Comparison of ENCODE assay signal across 15 cellular contexts in genomic region chr14:101721111-101721510, GRCh38. TPM values are rescaled to one million over a fixed set of nuclear protein-coding genes. Genes with fewer than 3 reads are reported as not detected.
DNase-seq lines count a peak whose midpoint lies in the region; ATAC-seq and TF ChIP-seq lines count a peak whose summit lies in the region.
"Had no signal": no experiment of that assay in that cellular context is flagged by ENCODE, and none has a peak within 500 bp of the region (broad histone marks: within the 10 kb centered on the region; RNA-seq: fewer than 3 reads in every experiment).

No MANE protein-coding gene starts in this region.

- H3K27ac Mint-ChIP-seq in activated naive CD4-positive, alpha-beta T cell treated with anti-CD3 and anti-CD28 coated beads for 36 hours, result peak overlapping the region; percentile 69
- H3K27ac Mint-ChIP-seq: progenitor cell of endocrine pancreas had no signal

- H3K27me3 Mint-ChIP-seq in activated naive CD4-positive, alpha-beta T cell treated with anti-CD3 and anti-CD28 coated beads for 36 hours (ENCODE audit: low read depth), result no peaks in the 10 kb centered on the region

- H3K4me3 ChIP-seq in upper lobe of left lung, result no peak overlapping the region
- H3K4me3 ChIP-seq: MG63 had no signal

- H3K27ac ChIP-seq in upper lobe of left lung, result peak overlapping the region; percentile 51 to 82 (median 70)

- no peaks in the 10 kb centered on the region for H3K36me3 ChIP-seq in upper lobe of left lung
- H3K36me3 ChIP-seq: MG63 had no signal

- DNase-seq in activated naive CD4-positive, alpha-beta T cell treated with anti-CD3 and anti-CD28 coated beads for 36 hours, result no peak
- no peak for DNase-seq in activated naive CD4-positive, alpha-beta T cell (lab: John Stamatoyannopoulos, UW)
- peak; percentile 92 for DNase-seq in SW480 (ENCODE audit: low spot score)
- DNase-seq in islet precursor cell, result peak; percentile 36
- no peak for DNase-seq in upper lobe of left lung
- no peak for DNase-seq in NCI-H446 treated with DMSO at 0.1 percent for 48 hours (lab: John Stamatoyannopoulos, UW)
- DNase-seq in cerebellar cortex (ENCODE audit: low spot score), result no peak
- DNase-seq: cortex of kidney, kidney glomerular epithelial cell, MG63, NCI-H2081 treated with DMSO at 0.1 percent for 48 hours, NCI-H69 had no signal

- CTCF ChIA-PET in activated naive CD4-positive, alpha-beta T cell treated with anti-CD3 and anti-CD28 coated beads for 36 hours (lab: Charles Lee), result interaction anchor here (0.6 to 2.2 kb wide), 5 partner anchors 9 to 88 kb away, joined by 3 to 13 read pairs (median 3); no protein-coding TSS in a partner anchor

- 42 to 58% methylated on average over 5 of the region's 5 CpGs for whole genome bisulfite sequencing in upper lobe of left lung, 2 donors

- H3K36me3 Mint-ChIP-seq in activated naive CD4-positive, alpha-beta T cell treated with anti-CD3 and anti-CD28 coated beads for 36 hours (ENCODE audit: low read depth), result no peaks in the 10 kb centered on the region

- H3K9me3 Mint-ChIP-seq in activated naive CD4-positive, alpha-beta T cell treated with anti-CD3 and anti-CD28 coated beads for 36 hours, result no peaks in the 10 kb centered on the region
- H3K9me3 Mint-ChIP-seq: T-helper 1 cell treated with Interleukin-12 subunit alpha and Interleukin-12 subunit beta and Interleukin-4 antibody, amounts not matched to agents 30 μg/mL and 1 μg/mL, for 36 hours had no signal

- no peak for TF ChIP-seq EP300 in upper lobe of left lung (IDR thresholded peaks at IDR 0.05)

- no peaks in the 10 kb centered on the region for H3K27me3 ChIP-seq in upper lobe of left lung
- H3K27me3 ChIP-seq: MG63 had no signal

- TF ChIP-seq POLR2A in upper lobe of left lung (IDR thresholded peaks at IDR 0.05), result no peak

- intact Hi-C loops in activated naive CD4-positive, alpha-beta T cell treated with anti-CD3 and anti-CD28 coated beads for 36 hours (cut with micrococcal nuclease), result no loop called here

- peak overlapping the region; percentile 29 for H3K4me3 Mint-ChIP-seq in activated naive CD4-positive, alpha-beta T cell treated with anti-CD3 and anti-CD28 coated beads for 36 hours

- H3K4me1 ChIP-seq in upper lobe of left lung, result peaks cover 5 to 9% (median 8%) of the 10 kb centered on the region in 4 donors

- H3K9me3 ChIP-seq in upper lobe of left lung, result no peaks in the 10 kb centered on the region
- H3K9me3 ChIP-seq: MG63 had no signal

- H3K4me1 Mint-ChIP-seq in activated naive CD4-positive, alpha-beta T cell treated with anti-CD3 and anti-CD28 coated beads for 36 hours (ENCODE audit: low read depth), result peaks cover 32% of the 10 kb centered on the region

- ATAC-seq in upper lobe of left lung (ENCODE audit: low FRiP score in 2 of 2), result no peak
- no peak for ATAC-seq in HG02973 (IDR thresholded peaks at IDR 0.05; ENCODE audit: unreplicated experiment)

- no peak for TF ChIP-seq CTCF in upper lobe of left lung (IDR thresholded peaks at IDR 0.05)

RNA-seq across cellular contexts. Expression of gene PPP2R5C, which starts 40.4 kb away (rescaled TPM):
- total RNA-seq in activated naive CD4-positive, alpha-beta T cell treated with anti-CD3 and anti-CD28 coated beads for 36 hours, result 100 to 1,000 TPM; 280 to 294 TPM
- total RNA-seq in upper lobe of left lung, result 100 to 1,000 TPM; 105 to 208 (median 133) TPM

Comparison
In these comparisons a context has a peak if more than half of its experiments do, and no peak if none do; other contexts are left out.
1. DNase-seq: peak in SW480 (single experiment) and islet precursor cell (single experiment); none in activated naive CD4-positive, alpha-beta T cell treated with anti-CD3 and anti-CD28 coated beads for 36 hours (single experiment), activated naive CD4-positive, alpha-beta T cell (0 of 4), upper lobe of left lung (0 of 2), NCI-H446 treated with DMSO at 0.1 percent for 48 hours (single experiment) and cerebellar cortex (single experiment).